9 cellular contexts compared by ENCODE assay signal in the genomic region with DNA sequence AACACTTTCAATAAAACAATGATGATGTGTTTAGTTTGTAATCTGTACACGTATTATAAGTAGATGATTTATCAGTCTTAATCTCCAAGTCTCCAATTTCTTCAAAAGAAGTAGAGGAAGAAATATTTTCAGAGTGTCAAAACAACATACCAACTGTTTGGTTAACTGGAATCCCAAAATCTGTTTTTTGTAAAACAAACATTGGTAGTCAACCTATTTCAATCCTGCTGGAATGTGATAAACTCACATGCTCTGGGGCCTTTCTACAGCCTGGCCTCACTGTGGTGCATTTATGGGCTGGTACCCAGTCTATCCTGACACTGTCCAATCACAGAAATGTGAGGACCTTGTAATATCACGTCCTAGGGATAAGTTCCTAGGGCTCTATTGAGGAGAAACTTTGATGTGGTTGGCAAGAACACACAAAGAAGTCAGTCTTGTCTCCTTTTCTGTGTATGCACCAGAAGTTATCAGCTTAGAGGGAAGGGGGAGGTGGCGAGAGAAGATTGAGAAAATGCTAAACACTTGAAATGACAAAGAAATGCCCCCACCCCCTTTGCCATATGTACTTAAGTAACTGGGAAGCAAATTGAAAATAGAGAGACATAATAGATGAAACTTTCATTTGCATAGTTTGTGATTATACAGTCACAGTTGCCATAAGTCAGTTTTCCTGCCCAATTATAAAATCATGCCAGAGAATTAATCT. TPM values are rescaled to one million over a fixed set of nuclear protein-coding genes. Genes with fewer than 3 reads are reported as not detected.
DNase-seq lines count a peak whose midpoint lies in the region; ATAC-seq and TF ChIP-seq lines count a peak whose summit lies in the region.
"Had no signal": no experiment of that assay in that cellular context is flagged by ENCODE, and none has a peak within 500 bp of the region (broad histone marks: within the 10 kb centered on the region; RNA-seq: fewer than 3 reads in every experiment).

No MANE protein-coding gene starts in this region.

- H3K36me3 ChIP-seq in fibroblast of lung (ENCODE audit: control insufficient read depth, insufficient read depth, low read length) = no peaks in the 10 kb centered on the region
- H3K36me3 ChIP-seq in endodermal cell (ENCODE audit: control insufficient read depth, insufficient read depth, low read length) = no peaks in the 10 kb centered on the region
- H3K36me3 ChIP-seq in HAP-1 (replicated peaks) = no peaks in the 10 kb centered on the region

- peak overlapping the region; percentile 57 for H3K4me2 ChIP-seq in fibroblast of lung (ENCODE audit: extremely low read depth, insufficient read depth, low read length)

- H3K4me3 ChIP-seq in fibroblast of lung (replicated peaks in 1 of 4; ENCODE audit: control extremely low read depth in 1 of 4, insufficient read depth in 1 of 4, low read depth in 3 of 4, low read length in 4 of 4) (no peak overlapping the region), endodermal cell (ENCODE audit: low read length) (no peak overlapping the region), HAP-1 (no peak overlapping the region)

- no peaks in the 10 kb centered on the region for H3K27me3 Mint-ChIP-seq in endodermal cell (ENCODE audit: insufficient read depth)

- H2AFZ ChIP-seq in fibroblast of lung (ENCODE audit: low read length) = peak overlapping the region; percentile 10

- H3K36me3 Mint-ChIP-seq in endodermal cell (ENCODE audit: low read depth) = no peaks in the 10 kb centered on the region

- H3K9ac ChIP-seq in fibroblast of lung (ENCODE audit: insufficient read depth, low read length) (no peak overlapping the region), endodermal cell (ENCODE audit: extremely low read depth, low read length, poor library complexity, severe bottlenecking) (no peak overlapping the region)

- H4K20me1 ChIP-seq in fibroblast of lung (ENCODE audit: control insufficient read depth, extremely low read depth, insufficient read depth, low read length) = no peaks in the 10 kb centered on the region

- TF ChIP-seq CTCF in fibroblast of lung (conservative IDR thresholded peaks at IDR 0.05 in 1 of 2, IDR thresholded peaks at IDR 0.05 in 1 of 2; ENCODE audit: low read depth in 1 of 2, low read length in 2 of 2) = no peak
- no peak for TF ChIP-seq CTCF in endodermal cell (conservative IDR thresholded peaks at IDR 0.05)

- in situ Hi-C loops in HAP-1 (cut with MboI; ENCODE audit: low sequenced_read_pairs) = no loop called here

- WGBS in endodermal cell (ENCODE audit: insufficient coverage in 1 of 2, insufficient read length in 1 of 2), 2 experiments = 82% methylated on average over 3 of the region's 3 CpGs; no CpG with 5 or more reads in 1 of the 2 experiments

- peaks cover 13% of the 10 kb centered on the region for H3K4me1 Mint-ChIP-seq in endodermal cell

- H3K4me1 ChIP-seq in fibroblast of lung (ENCODE audit: control insufficient read depth, extremely low read depth, insufficient read depth, low read length) (peaks cover 5% of the 10 kb centered on the region), endodermal cell (ENCODE audit: control insufficient read depth, insufficient read depth, low read length) (no peaks in the 10 kb centered on the region), HAP-1 (peaks cover 5% of the 10 kb centered on the region)

- H3K79me2 ChIP-seq in fibroblast of lung (ENCODE audit: control insufficient read depth, insufficient read depth, low read length) = no peaks in the 10 kb centered on the region

- no peak overlapping the region for H3K27ac Mint-ChIP-seq in endodermal cell

- H3K27me3 ChIP-seq in fibroblast of lung (ENCODE audit: control insufficient read depth, insufficient read depth, low read length) (no peaks in the 10 kb centered on the region), endodermal cell (ENCODE audit: control insufficient read depth, insufficient read depth, low read length, poor library complexity, severe bottlenecking) (no peaks in the 10 kb centered on the region), HAP-1 (ENCODE audit: low read depth) (no peaks in the 10 kb centered on the region)

- H3K27ac ChIP-seq in fibroblast of lung (ENCODE audit: insufficient read depth, low read length) (peak overlapping the region; percentile 17), endodermal cell (ENCODE audit: low read depth, low read length) (no peak overlapping the region)
- H3K27ac ChIP-seq: 22Rv1 had no signal

- no peaks in the 10 kb centered on the region for H3K9me3 Mint-ChIP-seq in endodermal cell

- H3K4me3 Mint-ChIP-seq in endodermal cell = no peak overlapping the region

- no peaks in the 10 kb centered on the region for H3K9me3 ChIP-seq in fibroblast of lung (ENCODE audit: control insufficient read depth, insufficient read depth, low read depth, low read length)
- no peaks in the 10 kb centered on the region for H3K9me3 ChIP-seq in endodermal cell (ENCODE audit: control insufficient read depth, low read length)
- no peaks in the 10 kb centered on the region for H3K9me3 ChIP-seq in HAP-1

- DNase-seq in DMS 273 (lab: John Stamatoyannopoulos, UW; ENCODE audit: unreplicated experiment) (peak; percentile 28), DMS 273 treated with DMSO at 0.1 percent for 48 hours (lab: John Stamatoyannopoulos, UW) (no peak), fibroblast of lung (ENCODE audit: low read depth in 2 of 2) (no peak), endodermal cell (no peak), HAP-1 (ENCODE audit: low spot score in 2 of 2) (no peak), NCI-H526 treated with DMSO at 0.1 percent for 48 hours (lab: John Stamatoyannopoulos, UW) (no peak)

- ATAC-seq in GM21825 (IDR thresholded peaks at IDR 0.05; ENCODE audit: unreplicated experiment) (peak; percentile 37), HG03469 (IDR thresholded peaks at IDR 0.05; ENCODE audit: unreplicated experiment) (peak; percentile 3)

RNA-seq across cellular contexts. Expression of a gene that starts 47.1 kb away (rescaled TPM):
- total RNA-seq in fibroblast of lung (40.5 and 45.7 TPM in 2 replicates), endodermal cell (10 to 100 TPM; 66.4 to 74.4 TPM)
- polyA plus RNA-seq in fibroblast of lung = 46.3 and 54.6 TPM in 2 replicates
- polyA plus RNA-seq in fibroblast of lung (2012) = 34.9 and 35.3 TPM in 2 replicates
- polyA minus RNA-seq in fibroblast of lung (ENCODE audit: low replicate concordance) = 5.5 and 7.8 TPM in 2 replicates
- 85.6 TPM for polyA plus RNA-seq in endodermal cell (2013, experiment 1 of 2)
- 75.3 TPM for polyA plus RNA-seq in endodermal cell (2013, experiment 2 of 2)

RNA-seq across cellular contexts. Expression of a gene that starts 47.4 kb away (rescaled TPM):
- total RNA-seq in fibroblast of lung (2.1 and 4.3 TPM in 2 replicates), endodermal cell (1 to 10 TPM; 5.5 to 6.3 TPM)
- 0.89 and 1.4 TPM in 2 replicates for polyA plus RNA-seq in fibroblast of lung
- 0.92 and 1.0 TPM in 2 replicates for polyA plus RNA-seq in fibroblast of lung (2012)
- polyA minus RNA-seq in fibroblast of lung (ENCODE audit: low replicate concordance) = not detected in 2 replicates
- polyA plus RNA-seq in endodermal cell (2013, experiment 1 of 2) = 2.1 TPM
- 3.6 TPM for polyA plus RNA-seq in endodermal cell (2013, experiment 2 of 2)
